Comparison of ENCODE assay signal across 8 cellular contexts in the genomic region with DNA sequence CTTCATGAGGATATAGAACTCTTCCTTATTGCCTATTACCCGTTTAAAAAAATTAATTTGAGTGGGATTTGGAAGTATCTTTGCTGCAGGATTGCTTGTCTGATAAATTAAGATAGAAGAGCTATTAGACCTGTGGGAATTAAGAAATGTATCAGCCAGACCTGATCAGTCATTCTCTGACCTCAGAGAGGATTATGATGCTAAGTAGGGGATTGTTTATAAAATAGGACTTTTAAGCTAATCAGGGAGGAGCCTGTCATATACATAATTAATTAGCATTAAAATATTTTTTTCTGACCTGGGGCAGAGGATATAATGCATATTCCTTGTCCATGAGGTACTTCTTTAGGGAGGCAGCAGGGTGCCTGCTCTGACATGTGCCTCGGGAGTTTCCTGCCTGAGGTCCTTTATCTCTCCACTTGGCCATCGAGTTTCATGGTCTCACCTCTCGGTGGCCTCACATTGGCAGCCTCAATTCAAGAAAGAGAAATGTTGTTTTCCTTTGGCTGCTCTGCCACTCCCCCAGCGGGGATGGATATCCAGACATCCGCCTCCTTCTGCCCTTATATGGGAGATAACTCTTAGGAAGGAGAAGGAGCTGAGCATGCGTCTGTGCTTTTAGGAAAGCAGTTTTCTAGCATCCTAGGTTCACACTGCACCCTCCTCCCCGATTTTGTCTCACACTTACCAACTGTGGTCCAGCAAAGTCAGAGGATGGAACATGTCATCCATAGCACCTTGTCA. TPM values are rescaled to one million over a fixed set of nuclear protein-coding genes. Genes with fewer than 3 reads are reported as not detected.
DNase-seq lines count a peak whose midpoint lies in the region; ATAC-seq and TF ChIP-seq lines count a peak whose summit lies in the region.

No MANE protein-coding gene starts in this region.

- TF ChIP-seq CTCF in VCaP (conservative IDR thresholded peaks at IDR 0.05), result peak; percentile 18; the same call in 1 of the 2 replicates

- H3K27ac ChIP-seq in VCaP, result peak overlapping the region; percentile 91
- peak overlapping the region; percentile 82 for H3K27ac ChIP-seq in muscle layer of duodenum (ENCODE audit: low read length)
- peak overlapping the region; percentile 76 to 94 for H3K27ac ChIP-seq in aorta (ENCODE audit: low read depth in 1 of 2, low read length in 2 of 2)

- H3K27me3 ChIP-seq in muscle layer of duodenum (ENCODE audit: low read depth, low read length) (no peaks in the 10 kb centered on the region), aorta (ENCODE audit: control insufficient read depth in 1 of 2, insufficient read depth in 2 of 2, low read length in 1 of 2) (no peaks in the 10 kb centered on the region)

- peak; percentile 82 for ATAC-seq in aorta (ENCODE audit: low FRiP score)
- ATAC-seq in GM21619 (IDR thresholded peaks at IDR 0.05; ENCODE audit: unreplicated experiment), result no peak

- 2 to 4% methylated on average over 8 of the region's 8 CpGs for WGBS in aorta, 2 donors

- H3K4me1 ChIP-seq in muscle layer of duodenum (ENCODE audit: control insufficient read depth in 1 of 2, insufficient read depth in 2 of 2, low read length in 2 of 2), result peaks cover 31 to 58% of the 10 kb centered on the region in 2 donors
- peaks cover 0 to 4% of the 10 kb centered on the region in 2 donors for H3K4me1 ChIP-seq in aorta (ENCODE audit: control insufficient read depth in 1 of 2, insufficient read depth in 2 of 2, low read length in 2 of 2)

- H3K9me3 ChIP-seq in muscle layer of duodenum (ENCODE audit: control insufficient read depth in 1 of 2, low read length in 2 of 2) (no peaks in the 10 kb centered on the region), aorta (ENCODE audit: control insufficient read depth, low read length) (no peaks in the 10 kb centered on the region)

- H3K36me3 ChIP-seq in muscle layer of duodenum (ENCODE audit: control insufficient read depth in 1 of 2, insufficient read depth in 2 of 2, low read length in 2 of 2), result peaks cover 9% of the 10 kb centered on the region in 2 donors
- peaks cover 0 to 5% of the 10 kb centered on the region in 2 donors for H3K36me3 ChIP-seq in aorta (ENCODE audit: control insufficient read depth in 1 of 2, insufficient read depth in 2 of 2, low read length in 1 of 2)

- intact Hi-C loops in aorta (cut with DNase I), result loop anchor here (1.0 to 5.0 kb wide), 2 partner anchors 41 to 99 kb away; partner anchors contain the start of genes CFAP68 (in 1 of the 2), DIXDC1 (in 1 of the 2) and FDXACB1 (in 1 of the 2)

- H3K4me3 ChIP-seq in muscle layer of duodenum (ENCODE audit: low read depth in 1 of 2, low read length in 2 of 2) (peak overlapping the region; percentile 68 to 89), aorta (ENCODE audit: low read length in 2 of 2) (peak overlapping the region; percentile 43 to 68)

- DNase-seq in NCI-H1417 (lab: John Stamatoyannopoulos, UW) (peak in 2 of 3 experiments; percentile 13 to 42), NCI-H1417 treated with DMSO at 0.1 percent for 48 hours (lab: John Stamatoyannopoulos, UW) (no peak), fibroblast of gingiva (ENCODE audit: low read depth) (peak; percentile 62), aorta (peak; percentile 74 to 82), UCSD-AML1 (lab: John Stamatoyannopoulos, UW; ENCODE audit: unreplicated experiment) (no peak)

RNA-seq across cellular contexts. Expression of gene DIXDC1, which starts 41.1 kb away (rescaled TPM):
- total RNA-seq in aorta, result 10 to 100 TPM; 54.4 to 61.8 TPM
- polyA plus RNA-seq in aorta, result 10 to 100 TPM; 29.8 to 33.0 TPM

RNA-seq across cellular contexts. Expression of gene DLAT, which starts 47.0 kb away (rescaled TPM):
- 10 to 100 TPM; 20.7 to 20.8 TPM for total RNA-seq in aorta
- 10 to 100 TPM; 11.9 to 12.8 TPM for polyA plus RNA-seq in aorta

RNA-seq across cellular contexts. Expression of gene C11orf52, which starts 59.5 kb away (rescaled TPM):
- 1 to 10 TPM; 2.7 to 5.2 TPM for total RNA-seq in aorta
- polyA plus RNA-seq in aorta, result 1 to 10 TPM; 5.3 to 5.6 TPM

Comparison
In these comparisons a context has a peak if more than half of its experiments do, and no peak if none do; other contexts are left out.
1. DNase-seq: peak in NCI-H1417 (2 of 3), fibroblast of gingiva (single experiment) and aorta (2 of 2); none in NCI-H1417 treated with DMSO at 0.1 percent for 48 hours (single experiment) and UCSD-AML1 (single experiment).
2. Peak in every context shown above with its lines, with median percentiles within 50 percentile points of each other: H3K27ac ChIP-seq.